19 cellular contexts compared by ENCODE assay signal in the genomic region with DNA sequence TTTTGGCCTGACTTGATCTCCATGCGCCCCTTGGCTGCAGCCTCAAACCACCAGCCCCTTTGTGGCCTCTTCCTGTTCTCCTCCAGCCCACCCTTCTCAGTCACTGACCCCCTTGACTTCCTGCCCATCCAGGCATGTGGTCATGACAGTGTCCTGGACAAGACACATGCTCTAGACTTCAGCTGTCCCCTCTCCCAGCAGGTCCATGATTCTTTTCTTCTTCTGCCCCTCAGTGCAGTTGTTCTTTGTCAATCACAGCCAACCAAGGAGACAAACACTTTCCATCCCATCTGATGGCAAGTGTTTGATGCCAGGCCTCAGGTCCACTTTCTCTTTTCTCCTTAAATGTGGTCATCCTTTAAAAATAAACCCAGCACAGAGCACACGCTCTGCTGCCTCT. TPM values are rescaled to one million over a fixed set of nuclear protein-coding genes. Genes with fewer than 3 reads are reported as not detected.
A peak's percentile ranks its signal among the peaks of the same experiment; 100 is the strongest.
DNase-seq lines count a peak whose midpoint lies in the region; TF ChIP-seq lines count a peak whose summit lies in the region.
"Had no signal": no experiment of that assay in that cellular context is flagged by ENCODE, and none has a peak within 500 bp of the region (broad histone marks: within the 10 kb centered on the region; RNA-seq: fewer than 3 reads in every experiment).

No MANE protein-coding gene starts in this region.

- no peak overlapping the region for H3K9ac ChIP-seq in BLaER1
- H3K9ac ChIP-seq in Loucy (ENCODE audit: low read depth, low read length, poor library complexity, severe bottlenecking): peak overlapping the region; percentile 3
- H3K9ac ChIP-seq: KMS-11 had no signal

- H3K4me3 ChIP-seq in BLaER1: no peak overlapping the region
- no peak overlapping the region for H3K4me3 ChIP-seq in Loucy (ENCODE audit: low read length, poor library complexity, severe bottlenecking)
- H3K4me3 ChIP-seq: GM23338, Peyer's patch had no signal

- peaks cover 48% of the 10 kb centered on the region for H3K4me1 Mint-ChIP-seq in dendritic cell treated with granulocyte-macrophage colony-stimulating factor and Interleukin-4, amounts not matched to agents 40 ng/mL and 50 ng/mL, for 4 days (ENCODE audit: low read depth)
- H3K4me1 Mint-ChIP-seq: B cell had no signal

- no peaks in the 10 kb centered on the region for H3K9me3 ChIP-seq in BLaER1
- no peaks in the 10 kb centered on the region for H3K9me3 ChIP-seq in Loucy (ENCODE audit: insufficient read depth, low read depth, low read length)
- H3K9me3 ChIP-seq: Peyer's patch had no signal

- intact Hi-C loops in dendritic cell treated with granulocyte-macrophage colony-stimulating factor and Interleukin-4, amounts not matched to agents 40 ng/mL and 50 ng/mL, for 4 days (cut with micrococcal nuclease): loop anchor here (10.0 kb wide), 2 partner anchors 51 to 181 kb away; partner anchors contain the start of gene SYT6
- intact Hi-C loops in posterior vena cava (cut with DNase I): no loop called here

- H3K9me2 ChIP-seq in Loucy (replicated peaks; ENCODE audit: low read depth, low read length): no peaks in the 10 kb centered on the region

- peaks cover 44% of the 10 kb centered on the region for H3K4me1 ChIP-seq in BLaER1
- H3K4me1 ChIP-seq in Loucy (ENCODE audit: insufficient read depth, low read length, poor library complexity, severe bottlenecking): peaks cover 23% of the 10 kb centered on the region
- H3K4me1 ChIP-seq: Peyer's patch had no signal

- peaks cover 1% of the 10 kb centered on the region for H3K27me3 Mint-ChIP-seq in dendritic cell treated with granulocyte-macrophage colony-stimulating factor and Interleukin-4, amounts not matched to agents 40 ng/mL and 50 ng/mL, for 4 days

- no peak for TF ChIP-seq CTCF in Loucy (conservative IDR thresholded peaks at IDR 0.05; ENCODE audit: low read length)

- H3K4me3 Mint-ChIP-seq in dendritic cell treated with granulocyte-macrophage colony-stimulating factor and Interleukin-4, amounts not matched to agents 40 ng/mL and 50 ng/mL, for 4 days: no peak overlapping the region
- H3K4me3 Mint-ChIP-seq: B cell; CD8-positive, alpha-beta memory T cell; GM23338; HFFc6 had no signal

- no peaks in the 10 kb centered on the region for H3F3A ChIP-seq in Loucy (ENCODE audit: low read depth)

- H4K20me1 ChIP-seq in BLaER1 (no peaks in the 10 kb centered on the region), Loucy (ENCODE audit: insufficient read depth, low read length, poor library complexity, severe bottlenecking) (no peaks in the 10 kb centered on the region)

- H3K36me3 ChIP-seq in BLaER1 (no peaks in the 10 kb centered on the region), Loucy (ENCODE audit: insufficient read depth, low read length) (no peaks in the 10 kb centered on the region)
- H3K36me3 ChIP-seq: Peyer's patch had no signal

- no peak overlapping the region for H2AFZ ChIP-seq in Loucy (ENCODE audit: low read length)
- H2AFZ ChIP-seq: GM23338 had no signal

- peak overlapping the region; percentile 2 for H3K27ac Mint-ChIP-seq in dendritic cell treated with granulocyte-macrophage colony-stimulating factor and Interleukin-4, amounts not matched to agents 40 ng/mL and 50 ng/mL, for 4 days
- H3K27ac Mint-ChIP-seq: B cell, HFFc6 had no signal

- H3K4me2 ChIP-seq in BLaER1 (peak overlapping the region; percentile 67), Loucy (ENCODE audit: low read depth, low read length, poor library complexity, severe bottlenecking) (peak overlapping the region; percentile 27)
- H3K4me2 ChIP-seq: GM23338, KMS-11 had no signal

- DNase-seq in posterior vena cava (ENCODE audit: low spot score) (peak; percentile 12), NCI-H2029 treated with DMSO at 0.1 percent for 48 hours (lab: John Stamatoyannopoulos, UW) (no peak), anterior cingulate cortex (lab: John Stamatoyannopoulos, UW) (no peak), HuH-7.5 (ENCODE audit: low spot score) (no peak)
- DNase-seq: CD8-positive, alpha-beta memory T cell; HFFc6; NCI-H1417 treated with DMSO at 0.1 percent for 48 hours; NCI-H2029; NCI-H510A; NCI-H82; Peyer's patch; SHP77 had no signal

- no peaks in the 10 kb centered on the region for H3K9me3 Mint-ChIP-seq in dendritic cell treated with granulocyte-macrophage colony-stimulating factor and Interleukin-4, amounts not matched to agents 40 ng/mL and 50 ng/mL, for 4 days
- H3K9me3 Mint-ChIP-seq: CD8-positive, alpha-beta memory T cell; GM23338; HFFc6 had no signal

- H3K27me3 ChIP-seq in BLaER1: no peaks in the 10 kb centered on the region
- H3K27me3 ChIP-seq in Loucy (ENCODE audit: insufficient read depth, low read length, poor library complexity, severe bottlenecking): no peaks in the 10 kb centered on the region
- H3K27me3 ChIP-seq: Peyer's patch had no signal

- no peaks in the 10 kb centered on the region for H3K79me2 ChIP-seq in Loucy (ENCODE audit: insufficient read depth, low read length)

- H3K36me3 Mint-ChIP-seq in dendritic cell treated with granulocyte-macrophage colony-stimulating factor and Interleukin-4, amounts not matched to agents 40 ng/mL and 50 ng/mL, for 4 days (ENCODE audit: low read depth): no peaks in the 10 kb centered on the region
- H3K36me3 Mint-ChIP-seq: CD8-positive, alpha-beta memory T cell had no signal

- H3K27ac ChIP-seq in BLaER1: 0 out of 2 replicates have a peak overlapping the region, but pooled peaks have one; percentile 5
- H3K27ac ChIP-seq: KMS-11, Peyer's patch had no signal

RNA-seq across cellular contexts. Expression of gene SYT6, which starts 49.7 kb away (rescaled TPM):
- under 1 TPM in 1 of 2 donors, not detected in 1; 0.10 TPM for total RNA-seq in posterior vena cava
- total RNA-seq: B cell; CD8-positive, alpha-beta memory T cell; Daoy; HFFc6; Peyer's patch had no signal
